Comparison of ENCODE assay signal across 26 cellular contexts in genomic region chr19:15675560-15675959, GRCh38. TPM values are rescaled to one million over a fixed set of nuclear protein-coding genes. Genes with fewer than 3 reads are reported as not detected.
"Had no signal": no experiment of that assay in that cellular context is flagged by ENCODE, and none has a peak within 500 bp of the region (broad histone marks: within the 10 kb centered on the region; RNA-seq: fewer than 3 reads in every experiment).

No MANE protein-coding gene starts in this region.

- H3K9me3 ChIP-seq: ascending aorta, body of pancreas, MG63 had no signal

- H3K36me3 Mint-ChIP-seq: activated naive CD4-positive, alpha-beta T cell treated with anti-CD3 and anti-CD28 coated beads, Interleukin-2, amount 50 U/mL, for 24 hours had no signal

- H3K27me3 Mint-ChIP-seq: activated CD8-positive, alpha-beta T cell treated with anti-CD3 and anti-CD28 coated beads for 36 hours; activated naive CD4-positive, alpha-beta T cell treated with anti-CD3 and anti-CD28 coated beads, Interleukin-2, amount 50 U/mL, for 24 hours had no signal

- ATAC-seq: activated CD8-positive, alpha-beta T cell treated with anti-CD3 and anti-CD28 coated beads for 36 hours; activated naive CD8-positive, alpha-beta T cell treated with anti-CD3 and anti-CD28 coated beads, Interleukin-2, amount 50 U/mL, for 24 hours; body of pancreas had no signal

- H3K9me3 Mint-ChIP-seq: activated naive CD4-positive, alpha-beta T cell treated with anti-CD3 and anti-CD28 coated beads, Interleukin-2, amount 50 U/mL, for 24 hours had no signal

- H3K27ac Mint-ChIP-seq: activated CD8-positive, alpha-beta T cell treated with anti-CD3 and anti-CD28 coated beads for 36 hours; activated naive CD4-positive, alpha-beta T cell treated with anti-CD3 and anti-CD28 coated beads, Interleukin-2, amount 50 U/mL, for 24 hours; activated naive CD8-positive, alpha-beta T cell treated with anti-CD3 and anti-CD28 coated beads, Interleukin-2, amount 50 U/mL, for 24 hours had no signal

- DNase-seq: activated CD4-positive, CD25-positive, alpha-beta regulatory T cell; activated CD8-positive, alpha-beta memory T cell treated with anti-CD3 and anti-CD28 coated beads, Interleukin-2, amount 50 U/mL, for 4 hours; activated CD8-positive, alpha-beta T cell treated with anti-CD3 and anti-CD28 coated beads for 36 hours; activated naive CD8-positive, alpha-beta T cell treated with anti-CD3 and anti-CD28 coated beads, Interleukin-2, amount 50 U/mL, for 24 hours; activated T-cell treated with anti-CD3 and anti-CD28 coated beads, Interleukin-2, amount 50 U/mL, for 1 hour; amniotic stem cell; body of pancreas; central memory CD4-positive, alpha-beta T cell; MG63; MV-4-11; NCI-H1105; NCI-H1436; NCI-H1694 treated with DMSO at 0.1 percent for 48 hours; NCI-H2029 treated with DMSO at 0.1 percent for 48 hours; NCI-H345; NCI-H510A; NCI-H526 treated with DMSO at 0.1 percent for 48 hours; NCI-H82; SIG-M5 had no signal

- H3K4me3 Mint-ChIP-seq: activated CD8-positive, alpha-beta T cell treated with anti-CD3 and anti-CD28 coated beads for 36 hours; activated naive CD4-positive, alpha-beta T cell treated with anti-CD3 and anti-CD28 coated beads, Interleukin-2, amount 50 U/mL, for 24 hours; activated naive CD8-positive, alpha-beta T cell treated with anti-CD3 and anti-CD28 coated beads, Interleukin-2, amount 50 U/mL, for 24 hours had no signal

RNA-seq across cellular contexts. Expression of gene CYP4F12, which starts 2.7 kb away (rescaled TPM):
- total RNA-seq: activated CD8-positive, alpha-beta T cell treated with anti-CD3 and anti-CD28 coated beads for 36 hours; chondrocyte; RPMI7951; T-helper 2 cell treated with Interferon-gamma antibody and Interleukin-4, amounts not matched to agents 100 ng/mL and 5 ng/mL, for 36 hours had no signal

RNA-seq across cellular contexts. Expression of gene CYP4F3, which starts 34.9 kb away (rescaled TPM):
- total RNA-seq: ascending aorta, chondrocyte, OCI-LY7, RPMI7951 had no signal

RNA-seq across cellular contexts. Expression of gene OR10H2, which starts 52.3 kb away (rescaled TPM):
- total RNA-seq: activated CD8-positive, alpha-beta T cell treated with anti-CD3 and anti-CD28 coated beads for 36 hours; ascending aorta; body of pancreas; bronchial epithelial cell; chondrocyte; OCI-LY7; RPMI7951; T-helper 2 cell treated with Interferon-gamma antibody and Interleukin-4, amounts not matched to agents 100 ng/mL and 5 ng/mL, for 36 hours had no signal
